9 cellular contexts compared by ENCODE assay signal in genomic region chr3:170848294-170848917, GRCh38. TPM values are rescaled to one million over a fixed set of nuclear protein-coding genes. Genes with fewer than 3 reads are reported as not detected.
DNase-seq lines count a peak whose midpoint lies in the region; ATAC-seq, FAIRE-seq and TF ChIP-seq lines count a peak whose summit lies in the region.
"Had no signal": no experiment of that assay in that cellular context is flagged by ENCODE, and none has a peak within 500 bp of the region (broad histone marks: within the 10 kb centered on the region; RNA-seq: fewer than 3 reads in every experiment).

No MANE protein-coding gene starts in this region.

- H3K27me3 Mint-ChIP-seq in MCF 10A (ENCODE audit: insufficient read depth, unreplicated experiment) = peaks cover 16% of the 10 kb centered on the region

- no peaks in the 10 kb centered on the region for H3K9me3 Mint-ChIP-seq in MCF 10A (ENCODE audit: unreplicated experiment)

- no peak overlapping the region for H3K27ac ChIP-seq in breast epithelium
- H3K27ac ChIP-seq: SJSA1 had no signal

- no peak for ATAC-seq in GM19452 (IDR thresholded peaks at IDR 0.05; ENCODE audit: unreplicated experiment)
- no peak for ATAC-seq in HG02759 (IDR thresholded peaks at IDR 0.05; ENCODE audit: unreplicated experiment)

- TF ChIP-seq POLR2A in breast epithelium (IDR thresholded peaks at IDR 0.05) = no peak

- DNase-seq in MCF 10A (ENCODE audit: unreplicated experiment) (peak; percentile 20), breast epithelium (ENCODE audit: low spot score in 2 of 2) (no peak), NCI-H2196 treated with DMSO at 0.1 percent for 48 hours (lab: John Stamatoyannopoulos, UW; ENCODE audit: unreplicated experiment) (peak; percentile 9), stromal cell of bone marrow (ENCODE audit: low read depth) (peak; percentile 20), midbrain (lab: John Stamatoyannopoulos, UW) (no peak)

- FAIRE-seq in endometrium (lab: Jason Lieb, UNC) = peak; percentile 87

- POLR2A ChIA-PET in MCF 10A (lab: Yijun Ruan, JAX) = interaction anchor here (0.6 to 1.3 kb wide), 6 partner anchors 21 to 1561 kb away, joined by 3 to 6 read pairs (median 4); partner anchors contain the start of gene RPL22L1

- H3K36me3 ChIP-seq in breast epithelium = no peaks in the 10 kb centered on the region
- H3K36me3 ChIP-seq: SJSA1 had no signal

- no peaks in the 10 kb centered on the region for H3K9me3 ChIP-seq in breast epithelium
- H3K9me3 ChIP-seq: SJSA1 had no signal

- H3K4me3 ChIP-seq in breast epithelium = no peak overlapping the region
- H3K4me3 ChIP-seq: SJSA1 had no signal

- intact Hi-C loops in MCF 10A (cut with micrococcal nuclease) (loop anchor here (1.0 to 10.0 kb wide), 5 partner anchors 36 to 659 kb away; no protein-coding TSS in a partner anchor), breast epithelium (cut with DNase I; ENCODE audit: low total_unique reads) (no loop called here)

- H3K4me1 ChIP-seq in breast epithelium = no peaks in the 10 kb centered on the region
- H3K4me1 ChIP-seq: SJSA1 had no signal

- no peak overlapping the region for H3K27ac Mint-ChIP-seq in MCF 10A (ENCODE audit: low read depth, unreplicated experiment)

- peak; percentile 56 for TF ChIP-seq CTCF in MCF 10A (IDR thresholded peaks at IDR 0.05; ENCODE audit: unreplicated experiment)
- no peak for TF ChIP-seq CTCF in breast epithelium (IDR thresholded peaks at IDR 0.05)

- no peak overlapping the region for H3K4me3 Mint-ChIP-seq in MCF 10A (ENCODE audit: unreplicated experiment)

- BruUV-seq in MCF 10A (replicated peaks; lab: Mats Ljungman, UMichigan) = no TSS peak

- no peaks in the 10 kb centered on the region for H3K4me1 Mint-ChIP-seq in MCF 10A (ENCODE audit: insufficient read depth, unreplicated experiment)

- H3K27me3 ChIP-seq in breast epithelium = no peaks in the 10 kb centered on the region
- H3K27me3 ChIP-seq: SJSA1 had no signal

- CTCF ChIA-PET in MCF 10A (lab: Yijun Ruan, JAX) = interaction anchor here (0.6 to 3.6 kb wide), 33 partner anchors 8 to 937 kb away, joined by 3 to 74 read pairs (median 4); partner anchors contain the start of genes CLDN11, RPL22L1 and SAMD7

- no peaks in the 10 kb centered on the region for H3K36me3 Mint-ChIP-seq in MCF 10A (ENCODE audit: insufficient read depth, unreplicated experiment)

RNA-seq across cellular contexts. Expression of gene RPL22L1, which starts 21.6 kb away (rescaled TPM):
- 205 and 409 TPM in 2 replicates for total RNA-seq in MCF 10A (2022)
- 100 to 1,000 TPM in 2 of 3 donors, 10 to 100 TPM in 1; 36.5 to 196 (median 114) TPM for total RNA-seq in breast epithelium

Comparison
In these comparisons a context has a peak if more than half of its experiments do, and no peak if none do; other contexts are left out.
1. DNase-seq: peak in MCF 10A (single experiment), NCI-H2196 treated with DMSO at 0.1 percent for 48 hours (single experiment) and stromal cell of bone marrow (single experiment); none in breast epithelium (0 of 2) and midbrain (single experiment).